In genomic region chr3:52455283-52456168, GRCh38 we compare ENCODE assay signal across 8 cellular contexts. TPM values are rescaled to one million over a fixed set of nuclear protein-coding genes. Genes with fewer than 3 reads are reported as not detected.
DNase-seq lines count a peak whose midpoint lies in the region; ATAC-seq and TF ChIP-seq lines count a peak whose summit lies in the region.

NISCH (plus strand) TSS chr3:52455604; CDS start chr3:52455642, 38 bp downstream.

- H3K27me3 Mint-ChIP-seq in activated T-helper 1 cell treated with anti-CD3 and anti-CD28 coated beads, Interleukin-12 subunit alpha, Interleukin-12 subunit beta, Interleukin-2, Interleukin-4 antibody, amounts not matched to agents 30 ng/mL and 10 ng/mL and 1 ng/mL, durations not matched to agents 14 hours and 24 hours and 36 hours (ENCODE audit: insufficient read depth): no peaks in the 10 kb centered on the region
- H3K27me3 Mint-ChIP-seq in natural killer cell (ENCODE audit: low read depth in 2 of 2): no peaks in the 10 kb centered on the region

- no peaks in the 10 kb centered on the region for H4K20me1 ChIP-seq in fibroblast of lung (ENCODE audit: control insufficient read depth, extremely low read depth, insufficient read depth, low read length)

- H3K4me2 ChIP-seq in fibroblast of lung (ENCODE audit: extremely low read depth, insufficient read depth, low read length): peak within 1 kb of the TSS; percentile 90

- peaks cover 23% of the 10 kb centered on the region for H3K36me3 Mint-ChIP-seq in activated T-helper 1 cell treated with anti-CD3 and anti-CD28 coated beads, Interleukin-12 subunit alpha, Interleukin-12 subunit beta, Interleukin-2, Interleukin-4 antibody, amounts not matched to agents 30 ng/mL and 10 ng/mL and 1 ng/mL, durations not matched to agents 14 hours and 24 hours and 36 hours (ENCODE audit: low read depth)
- H3K36me3 Mint-ChIP-seq in natural killer cell: no peaks in the 10 kb centered on the region

- H3K4me3 ChIP-seq in Peyer's patch (peak within 1 kb of the TSS; percentile 65 to 95 (median 82)), fibroblast of lung (replicated peaks in 1 of 4; ENCODE audit: control extremely low read depth in 1 of 4, insufficient read depth in 1 of 4, low read depth in 3 of 4, low read length in 4 of 4) (peak within 1 kb of the TSS; percentile 84 to 90 (median 89))

- peak within 1 kb of the TSS; percentile 96 for H3K4me3 Mint-ChIP-seq in activated T-helper 1 cell treated with anti-CD3 and anti-CD28 coated beads, Interleukin-12 subunit alpha, Interleukin-12 subunit beta, Interleukin-2, Interleukin-4 antibody, amounts not matched to agents 30 ng/mL and 10 ng/mL and 1 ng/mL, durations not matched to agents 14 hours and 24 hours and 36 hours
- H3K4me3 Mint-ChIP-seq in natural killer cell: peak within 1 kb of the TSS; percentile 96

- peak within 1 kb of the TSS; percentile 73 for H3K9ac ChIP-seq in fibroblast of lung (ENCODE audit: insufficient read depth, low read length)

- no peaks in the 10 kb centered on the region for H3K9me3 Mint-ChIP-seq in activated T-helper 1 cell treated with anti-CD3 and anti-CD28 coated beads, Interleukin-12 subunit alpha, Interleukin-12 subunit beta, Interleukin-2, Interleukin-4 antibody, amounts not matched to agents 30 ng/mL and 10 ng/mL and 1 ng/mL, durations not matched to agents 14 hours and 24 hours and 36 hours
- H3K9me3 Mint-ChIP-seq in natural killer cell: no peaks in the 10 kb centered on the region

- in situ Hi-C loops in Caki2 (cut with HindIII; ENCODE audit: low pct_unique_long_range_greater_than_20kb, low sequenced_read_pairs): no loop called here

- peaks cover 0 to 30% (median 0%) of the 10 kb centered on the region in 3 donors for H3K36me3 ChIP-seq in Peyer's patch
- H3K36me3 ChIP-seq in fibroblast of lung (ENCODE audit: control insufficient read depth, insufficient read depth, low read length): peaks cover 9% of the 10 kb centered on the region

- H3K27ac ChIP-seq in Peyer's patch (peak within 1 kb of the TSS; percentile 82 to 92 (median 84)), fibroblast of lung (ENCODE audit: insufficient read depth, low read length) (peak within 1 kb of the TSS; percentile 71)

- ATAC-seq in GM19468 (IDR thresholded peaks at IDR 0.05; ENCODE audit: extremely low read depth, unreplicated experiment): peak; percentile 42
- ATAC-seq in natural killer cell: peak; percentile 81 to 93 (median 87)

- H3K27ac Mint-ChIP-seq in activated T-helper 1 cell treated with anti-CD3 and anti-CD28 coated beads, Interleukin-12 subunit alpha, Interleukin-12 subunit beta, Interleukin-2, Interleukin-4 antibody, amounts not matched to agents 30 ng/mL and 10 ng/mL and 1 ng/mL, durations not matched to agents 14 hours and 24 hours and 36 hours: peak within 1 kb of the TSS; percentile 93
- H3K27ac Mint-ChIP-seq in natural killer cell: peak within 1 kb of the TSS; percentile 95 to 96

- H3K27me3 ChIP-seq in Peyer's patch: no peaks in the 10 kb centered on the region
- no peaks in the 10 kb centered on the region for H3K27me3 ChIP-seq in fibroblast of lung (ENCODE audit: control insufficient read depth, insufficient read depth, low read length)

- TF ChIP-seq POLR2A in Peyer's patch (IDR thresholded peaks at IDR 0.05): peak in 1 of 2 donors; percentile 29

- H3K9me3 ChIP-seq in Peyer's patch (no peaks in the 10 kb centered on the region), fibroblast of lung (ENCODE audit: control insufficient read depth, insufficient read depth, low read depth, low read length) (no peaks in the 10 kb centered on the region)

- H3K4me1 ChIP-seq in Peyer's patch: peaks cover 7 to 9% (median 8%) of the 10 kb centered on the region in 4 donors
- H3K4me1 ChIP-seq in fibroblast of lung (ENCODE audit: control insufficient read depth, extremely low read depth, insufficient read depth, low read length): peaks cover 7% of the 10 kb centered on the region

- no peak for TF ChIP-seq CTCF in Peyer's patch (IDR thresholded peaks at IDR 0.05)
- TF ChIP-seq CTCF in fibroblast of lung (conservative IDR thresholded peaks at IDR 0.05 in 1 of 2, IDR thresholded peaks at IDR 0.05 in 1 of 2; ENCODE audit: low read depth in 1 of 2, low read length in 2 of 2): no peak
- TF ChIP-seq CTCF in natural killer cell (IDR thresholded peaks at IDR 0.05): no peak

- peak within 1 kb of the TSS; percentile 87 for H2AFZ ChIP-seq in fibroblast of lung (ENCODE audit: low read length)

- H3K4me1 Mint-ChIP-seq in activated T-helper 1 cell treated with anti-CD3 and anti-CD28 coated beads, Interleukin-12 subunit alpha, Interleukin-12 subunit beta, Interleukin-2, Interleukin-4 antibody, amounts not matched to agents 30 ng/mL and 10 ng/mL and 1 ng/mL, durations not matched to agents 14 hours and 24 hours and 36 hours (ENCODE audit: low read depth): peaks cover 39% of the 10 kb centered on the region
- peaks cover 46 to 50% of the 10 kb centered on the region in 2 donors for H3K4me1 Mint-ChIP-seq in natural killer cell

- peaks cover 22% of the 10 kb centered on the region for H3K79me2 ChIP-seq in fibroblast of lung (ENCODE audit: control insufficient read depth, insufficient read depth, low read length)

- intact Hi-C loops in activated T-helper 1 cell treated with anti-CD3 and anti-CD28 coated beads, Interleukin-12 subunit alpha, Interleukin-12 subunit beta, Interleukin-2, Interleukin-4 antibody, amounts not matched to agents 30 ng/mL and 10 ng/mL and 1 ng/mL, durations not matched to agents 14 hours and 24 hours and 36 hours (cut with micrococcal nuclease): loop anchor here (1.0 to 10.0 kb wide), 5 partner anchors 8 to 513 kb away; partner anchors contain the start of genes DUSP7, PARP3, POC1A and UQCC5
- intact Hi-C loops in natural killer cell (cut with micrococcal nuclease): loop anchor here (5.0 kb wide), 1 partner anchor 82 kb away; the partner anchor contains the start of gene UQCC5

- DNase-seq in Caki2 (ENCODE audit: low read depth): peak; percentile 43
- peak in 73 of 76 experiments; percentile 16 to 92 (median 76) for DNase-seq in HUDEP-2 (lab: John Stamatoyannopoulos, UW; ENCODE audit: unreplicated experiment in 76 of 76)
- peak; percentile 94 to 96 (median 96) for DNase-seq in Peyer's patch
- peak; percentile 96 for DNase-seq in activated T-helper 1 cell treated with anti-CD3 and anti-CD28 coated beads, Interleukin-12 subunit alpha, Interleukin-12 subunit beta, Interleukin-2, Interleukin-4 antibody, amounts not matched to agents 30 ng/mL and 10 ng/mL and 1 ng/mL, durations not matched to agents 14 hours and 24 hours and 36 hours (ENCODE audit: low spot score)
- DNase-seq in fibroblast of lung (ENCODE audit: low read depth in 2 of 2): peak; percentile 61 to 66
- peak; percentile 97 for DNase-seq in natural killer cell
- peak; percentile 95 for DNase-seq in stimulated activated naive CD4-positive, alpha-beta T cell treated with Interleukin-2 at 50 U/mL for 16 hours (lab: John Stamatoyannopoulos, UW)

RNA-seq across cellular contexts. Expression of gene NISCH, which starts in this region (rescaled TPM):
- total RNA-seq in Caki2 (2014; rRNA removed; shearing (Covaris generic); ENCODE audit: low replicate concordance): 11.9 and 36.3 TPM in 2 replicates
- total RNA-seq in Peyer's patch (100 to 1,000 TPM in 3 of 4 donors, 10 to 100 TPM in 1; 65.7 to 150 (median 128) TPM), fibroblast of lung (51.4 and 69.9 TPM in 2 replicates), natural killer cell (100 to 1,000 TPM; 162 to 191 (median 175) TPM)
- total RNA-seq in activated T-helper 1 cell treated with anti-CD3 and anti-CD28 coated beads, Interleukin-12 subunit alpha, Interleukin-12 subunit beta, Interleukin-2, Interleukin-4 antibody, amounts not matched to agents 30 ng/mL and 10 ng/mL and 1 ng/mL, durations not matched to agents 14 hours and 24 hours and 36 hours: 72.0 and 74.2 TPM in 2 replicates
- 30.8 and 31.1 TPM in 2 replicates for polyA plus RNA-seq in fibroblast of lung
- polyA plus RNA-seq in fibroblast of lung (2012): 29.8 and 33.1 TPM in 2 replicates
- polyA minus RNA-seq in fibroblast of lung (ENCODE audit: low replicate concordance): 96.5 and 108 TPM in 2 replicates

Comparison
In these comparisons a context has a peak if more than half of its experiments do, and no peak if none do; other contexts are left out.
1. Peak in every context shown above with its lines: DNase-seq, ATAC-seq, H3K4me3 ChIP-seq and H3K27ac ChIP-seq.
2. DNase-seq: peak in every context shown above with its lines; median percentile 97 in natural killer cell; 96 in Peyer's patch; 96 in activated T-helper 1 cell treated with anti-CD3 and anti-CD28 coated beads, Interleukin-12 subunit alpha, Interleukin-12 subunit beta, Interleukin-2, Interleukin-4 antibody, amounts not matched to agents 30 ng/mL and 10 ng/mL and 1 ng/mL, durations not matched to agents 14 hours and 24 hours and 36 hours; 95 in stimulated activated naive CD4-positive, alpha-beta T cell treated with Interleukin-2 at 50 U/mL for 16 hours; 76 in HUDEP-2; 64 in fibroblast of lung; 43 in Caki2.